ENCODE assay signal across 18 cellular contexts in the genomic region with DNA sequence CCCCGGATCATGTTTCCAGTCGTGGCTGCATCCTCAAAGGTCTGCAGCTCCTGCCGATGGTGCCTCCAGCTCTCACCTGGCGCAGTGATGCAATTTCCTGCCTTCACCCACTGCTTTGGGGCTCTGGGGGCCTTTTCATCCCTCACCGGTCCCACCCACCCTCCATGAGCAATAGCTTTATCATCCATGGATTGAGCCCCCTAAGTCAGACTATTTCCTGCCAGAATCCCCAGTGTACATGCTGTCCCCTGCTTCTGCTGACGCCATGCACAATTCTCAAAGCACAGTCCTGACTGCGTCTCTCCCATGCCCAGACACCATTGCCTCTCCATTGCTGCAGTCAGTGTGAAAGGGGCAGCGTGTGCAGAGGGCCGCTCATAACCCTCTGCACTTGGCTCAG. TPM values are rescaled to one million over a fixed set of nuclear protein-coding genes. Genes with fewer than 3 reads are reported as not detected.
DNase-seq lines count a peak whose midpoint lies in the region; ATAC-seq, FAIRE-seq and TF ChIP-seq lines count a peak whose summit lies in the region.
"Had no signal": no experiment of that assay in that cellular context is flagged by ENCODE, and none has a peak within 500 bp of the region (broad histone marks: within the 10 kb centered on the region; RNA-seq: fewer than 3 reads in every experiment).

No MANE protein-coding gene starts in this region.

- H3K4me3 Mint-ChIP-seq in natural killer cell treated with Interleukin-12 subunit alpha and Interleukin-12 subunit beta and Interleukin-15 and Interleukin-18, amount 100 ng/mL, for 72 hours: no peak overlapping the region
- H3K4me3 Mint-ChIP-seq in natural killer cell: no peak overlapping the region
- H3K4me3 Mint-ChIP-seq: CD4-positive, alpha-beta memory T cell had no signal

- TF ChIP-seq RAD21 in H1 (IDR thresholded peaks at IDR 0.05 in 1 of 2, conservative IDR thresholded peaks at IDR 0.05 in 1 of 2; ENCODE audit: low read depth in 2 of 2, low read length in 2 of 2): no peak

- H3K4me3 ChIP-seq in bronchial epithelial cell (ENCODE audit: low read depth, low read length) (no peak overlapping the region), H1 (ENCODE audit: extremely low read depth in 1 of 4, insufficient read depth in 2 of 4, low read depth in 3 of 4, low read length in 4 of 4) (no peak overlapping the region), spleen (no peak overlapping the region)

- H2BK120ac ChIP-seq in H1 (replicated peaks; ENCODE audit: low read depth, low read length): no peak overlapping the region

- no peak overlapping the region for H2AK5ac ChIP-seq in H1 (ENCODE audit: low read depth, low read length)

- TF ChIP-seq CTCF in bronchial epithelial cell (IDR thresholded peaks at IDR 0.05; ENCODE audit: insufficient read depth, low read length, severe bottlenecking) (no peak), H1 (IDR thresholded peaks at IDR 0.05; ENCODE audit: control extremely low read depth in 1 of 3, insufficient read depth in 1 of 3, low read depth in 1 of 3, low read length in 3 of 3) (no peak), spleen (IDR thresholded peaks at IDR 0.05 in 8 of 11, conservative IDR thresholded peaks at IDR 0.05 in 3 of 11) (no peak), natural killer cell (IDR thresholded peaks at IDR 0.05) (no peak)

- peaks cover 24 to 31% of the 10 kb centered on the region in 2 donors for H3K27me3 Mint-ChIP-seq in natural killer cell treated with Interleukin-12 subunit alpha and Interleukin-12 subunit beta and Interleukin-15 and Interleukin-18, amount 100 ng/mL, for 72 hours
- H3K27me3 Mint-ChIP-seq in natural killer cell (ENCODE audit: low read depth in 2 of 2): peaks cover 22 to 45% of the 10 kb centered on the region in 2 donors

- peaks cover 2% of the 10 kb centered on the region; the same call in 1 of the 2 replicates for H3K23me2 ChIP-seq in H1 (ENCODE audit: low read depth, low read length)

- no peaks in the 10 kb centered on the region for H3K79me1 ChIP-seq in H1 (ENCODE audit: low read depth, low read length)

- H4K20me1 ChIP-seq in H1 (replicated peaks in 1 of 2; ENCODE audit: control insufficient read depth in 1 of 2, insufficient read depth in 2 of 2, low read length in 2 of 2): peaks cover 0 to 1% of the 10 kb centered on the region in 2 experiments

- no peak overlapping the region for H3K23ac ChIP-seq in H1 (ENCODE audit: insufficient read length)

- DNase-seq in bronchial epithelial cell (ENCODE audit: low read depth) (no peak), H1 (ENCODE audit: low read depth in 1 of 2, low spot score in 2 of 2) (no peak), posterior vena cava (ENCODE audit: low spot score) (peak; percentile 34), spleen (peak; percentile 25), DMS114 treated with DMSO at 0.1 percent for 48 hours (lab: John Stamatoyannopoulos, UW; ENCODE audit: unreplicated experiment) (no peak), natural killer cell (no peak)
- no peak for DNase-seq in natural killer cell treated with Interleukin-12 subunit alpha and Interleukin-12 subunit beta and Interleukin-15 and Interleukin-18, amount 100 ng/mL, for 72 hours (ENCODE audit: low spot score)
- DNase-seq: C1 segment of cervical spinal cord; Calu3; CD4-positive, alpha-beta memory T cell; COR-L47; DMS153; DND-41; GOT3; H7; HCEC 1CT had no signal

- H4K5ac ChIP-seq in H1 (ENCODE audit: insufficient read length, low read depth, low read length): no peak overlapping the region

- CTCF ChIA-PET in H1 (lab: Charles Lee; ENCODE audit: partially characterized antibody): interaction anchor here (0.7 to 59.4 kb wide), 7 partner anchors 9 to 164 kb away, joined by 3 to 1374 read pairs (median 5); no protein-coding TSS in a partner anchor

- no peaks in the 10 kb centered on the region for H3K36me3 ChIP-seq in bronchial epithelial cell (ENCODE audit: control insufficient read depth, insufficient read depth, low read length)
- H3K36me3 ChIP-seq in H1 (ENCODE audit: control insufficient read depth in 2 of 4, insufficient read depth in 4 of 4, low read length in 3 of 4): no peaks in the 10 kb centered on the region
- H3K36me3 ChIP-seq in spleen: no peaks in the 10 kb centered on the region

- no peak overlapping the region for H3K56ac ChIP-seq in H1 (replicated peaks; ENCODE audit: insufficient read length, low read depth, low read length)

- TF ChIP-seq POLR2A in H1 (IDR thresholded peaks at IDR 0.05; ENCODE audit: control extremely low read depth in 1 of 2, low read depth in 2 of 2, low read length in 2 of 2) (no peak), spleen (IDR thresholded peaks at IDR 0.05) (no peak)

- H2BK12ac ChIP-seq in H1 (ENCODE audit: low read depth, low read length): no peak overlapping the region

- peak overlapping the region; percentile 48 for H4K91ac ChIP-seq in H1 (replicated peaks; ENCODE audit: insufficient read length, low read length)

- H3K9me3 Mint-ChIP-seq in natural killer cell treated with Interleukin-12 subunit alpha and Interleukin-12 subunit beta and Interleukin-15 and Interleukin-18, amount 100 ng/mL, for 72 hours: no peaks in the 10 kb centered on the region
- no peaks in the 10 kb centered on the region for H3K9me3 Mint-ChIP-seq in natural killer cell
- H3K9me3 Mint-ChIP-seq: CD4-positive, alpha-beta memory T cell had no signal

- WGBS in H1 (ENCODE audit: extremely low coverage in 1 of 2, insufficient coverage in 1 of 2, insufficient read length in 1 of 2, insufficient replicate concordance in 2 of 2, low coverage in 1 of 2, low lambda C conversion rate in 2 of 2, missing lambda C conversion rate in 1 of 2), 2 experiments: 82% methylated on average over 9 of the region's 9 CpGs; no CpG with 5 or more reads in 1 of the 2 experiments
- WGBS in spleen, 5 donors: 67 to 81% (median 73%) methylated on average over 9 of the region's 9 CpGs

- no peak overlapping the region for H3K27ac ChIP-seq in H1 (ENCODE audit: low read depth, low read length)
- no peak overlapping the region for H3K27ac ChIP-seq in spleen

- no peaks in the 10 kb centered on the region for H3K4me1 Mint-ChIP-seq in natural killer cell treated with Interleukin-12 subunit alpha and Interleukin-12 subunit beta and Interleukin-15 and Interleukin-18, amount 100 ng/mL, for 72 hours (ENCODE audit: low read depth in 2 of 2)
- H3K4me1 Mint-ChIP-seq in natural killer cell: no peaks in the 10 kb centered on the region
- H3K4me1 Mint-ChIP-seq: CD4-positive, alpha-beta memory T cell had no signal

- no peak for TF ChIP-seq EP300 in H1 (IDR thresholded peaks at IDR 0.05; ENCODE audit: borderline replicate concordance in 1 of 2, low read depth in 2 of 2, low read length in 2 of 2)

- no peak overlapping the region for H3K27ac Mint-ChIP-seq in natural killer cell treated with Interleukin-12 subunit alpha and Interleukin-12 subunit beta and Interleukin-15 and Interleukin-18, amount 100 ng/mL, for 72 hours
- H3K27ac Mint-ChIP-seq in natural killer cell: no peak overlapping the region
- H3K27ac Mint-ChIP-seq: CD4-positive, alpha-beta memory T cell had no signal

- 0 out of 2 replicates have a peak overlapping the region, but pooled peaks have one; percentile 30 for H4K8ac ChIP-seq in H1 (ENCODE audit: extremely low read depth, insufficient read depth, low read length)

- H3K9ac ChIP-seq in H1 (replicated peaks in 1 of 4; ENCODE audit: extremely low read depth in 1 of 4, low read depth in 3 of 4, low read length in 3 of 4): no peak overlapping the region

- peak; percentile 13 for FAIRE-seq in bronchial epithelial cell (lab: Jason Lieb, UNC)
- no peak for FAIRE-seq in H1 (lab: Jason Lieb, UNC)
- FAIRE-seq: G401.6, GM12892 had no signal

- no peak overlapping the region for H3K18ac ChIP-seq in H1 (ENCODE audit: extremely low read depth, low read length)

- ATAC-seq in natural killer cell treated with Interleukin-12 subunit alpha and Interleukin-12 subunit beta and Interleukin-15 and Interleukin-18, amount 100 ng/mL, for 72 hours: no peak
- no peak for ATAC-seq in natural killer cell

- no peak overlapping the region for H2AFZ ChIP-seq in H1 (ENCODE audit: low read length)

- peaks cover 5% of the 10 kb centered on the region for H3K27me3 ChIP-seq in bronchial epithelial cell (ENCODE audit: control insufficient read depth, insufficient read depth, low read length)
- H3K27me3 ChIP-seq in H1 (replicated peaks in 1 of 4; ENCODE audit: control insufficient read depth in 3 of 4, extremely low read depth in 1 of 4, insufficient read depth in 3 of 4, low read length in 3 of 4): no peaks in the 10 kb centered on the region
- H3K27me3 ChIP-seq in spleen (replicated peaks in 1 of 7): peaks cover 0 to 68% (median 3%) of the 10 kb centered on the region in 7 donors

- H2BK5ac ChIP-seq in H1 (ENCODE audit: low read depth, low read length): no peak overlapping the region

- no peak overlapping the region for H3K14ac ChIP-seq in H1 (ENCODE audit: insufficient read length)

- no peaks in the 10 kb centered on the region for H3K36me3 Mint-ChIP-seq in natural killer cell treated with Interleukin-12 subunit alpha and Interleukin-12 subunit beta and Interleukin-15 and Interleukin-18, amount 100 ng/mL, for 72 hours
- no peaks in the 10 kb centered on the region for H3K36me3 Mint-ChIP-seq in natural killer cell
- H3K36me3 Mint-ChIP-seq: CD4-positive, alpha-beta memory T cell had no signal

- H3K4ac ChIP-seq in H1 (replicated peaks; ENCODE audit: insufficient read length, low read depth, low read length): no peak overlapping the region

- POLR2A ChIA-PET in H1 (lab: Charles Lee; ENCODE audit: partially characterized antibody): no interaction called here

- no peaks in the 10 kb centered on the region for H3K9me3 ChIP-seq in H1 (ENCODE audit: insufficient read depth in 2 of 2, low read depth in 1 of 2, low read length in 1 of 2)
- no peaks in the 10 kb centered on the region for H3K9me3 ChIP-seq in spleen

- no peaks in the 10 kb centered on the region for H3K79me2 ChIP-seq in H1 (ENCODE audit: control insufficient read depth in 1 of 2, insufficient read depth in 2 of 2, low read length in 2 of 2)

- no peak overlapping the region for H2BK15ac ChIP-seq in H1 (ENCODE audit: low read length)

- H3K4me1 ChIP-seq in H1 (replicated peaks in 1 of 4; ENCODE audit: control insufficient read depth in 3 of 4, insufficient read depth in 4 of 4, low read length in 3 of 4) (peaks cover 2 to 4% (median 3%) of the 10 kb centered on the region in 4 experiments; a peak in 5 of 7 replicates), spleen (peaks cover 0 to 5% (median 0%) of the 10 kb centered on the region in 6 donors)

- H2BK20ac ChIP-seq in H1 (ENCODE audit: low read length): no peak overlapping the region

- no peak overlapping the region for H3K4me2 ChIP-seq in H1 (ENCODE audit: insufficient read depth in 1 of 2, low read depth in 2 of 2, low read length in 2 of 2)

- intact Hi-C loops in posterior vena cava (cut with DNase I): no loop called here
- intact Hi-C loops in spleen (cut with DNase I; ENCODE audit: low total_unique reads): no loop called here
- intact Hi-C loops in natural killer cell (cut with micrococcal nuclease): no loop called here

RNA-seq across cellular contexts. Expression of gene FAM241B, which starts 49.7 kb away (rescaled TPM):
- total RNA-seq in bronchial epithelial cell (2.6 and 4.6 TPM in 2 replicates), posterior vena cava (1 to 10 TPM; 2.2 to 3.1 TPM), spleen (1 to 10 TPM in 6 of 7 donors, under 1 TPM in 1; 0.77 to 2.8 (median 1.8) TPM), natural killer cell (1 to 10 TPM in 2 of 3 donors, not detected in 1; 1.1 to 1.3 TPM)
- total RNA-seq in H1 (2021; fragmentation: NEBNext Ultra II Directional; extraction: Animal tissue kit (Norgen Biotek cat#: 25700)): 18.6 and 19.3 TPM in 2 replicates
- polyA plus RNA-seq in H1 (2011; rRNA removed) (29.2 and 30.1 TPM in 2 replicates), spleen (1 to 10 TPM; 1.6 to 3.2 (median 1.7) TPM)
- polyA plus RNA-seq in H1 (2011; cell fraction: cytosol; rRNA removed): 33.7 TPM
- polyA plus RNA-seq in H1 (2011; cell fraction: nucleus; rRNA removed): 23.0 TPM
- 24.7 to 33.7 TPM (median 28.7 TPM) in 4 replicates for polyA plus RNA-seq in H1 (2012, experiment 1 of 2)
- polyA plus RNA-seq in H1 (2012, experiment 2 of 2): 21.4 TPM
- 18.9 TPM for polyA plus RNA-seq in H1 (2013, experiment 1 of 2)
- 20.3 TPM for polyA plus RNA-seq in H1 (2013, experiment 2 of 2)
- 9.3 and 11.0 TPM in 2 replicates for polyA minus RNA-seq in H1 (2011; rRNA and poly(A)+ RNA removed)
- polyA minus RNA-seq in H1 (2011; cell fraction: cytosol; rRNA and poly(A)+ RNA removed): 8.7 TPM
- polyA minus RNA-seq in H1 (2011; cell fraction: nucleus; rRNA and poly(A)+ RNA removed): 14.9 TPM
- 1 to 10 TPM; 1.1 to 3.0 TPM for total RNA-seq in natural killer cell treated with Interleukin-12 subunit alpha and Interleukin-12 subunit beta and Interleukin-15 and Interleukin-18, amount 100 ng/mL, for 72 hours

Comparison
In these comparisons a context has a peak if more than half of its experiments do, and no peak if none do; other contexts are left out.
1. DNase-seq: peak in posterior vena cava (single experiment) and spleen (single experiment); none in bronchial epithelial cell (single experiment), H1 (0 of 2), natural killer cell treated with Interleukin-12 subunit alpha and Interleukin-12 subunit beta and Interleukin-15 and Interleukin-18, amount 100 ng/mL, for 72 hours (single experiment), DMS114 treated with DMSO at 0.1 percent for 48 hours (single experiment) and natural killer cell (single experiment).